ENCODE assay signal across 8 cellular contexts in genomic region chr10:70364001-70364771, GRCh38. TPM values are rescaled to one million over a fixed set of nuclear protein-coding genes. Genes with fewer than 3 reads are reported as not detected.
DNase-seq lines count a peak whose midpoint lies in the region; ATAC-seq, FAIRE-seq and TF ChIP-seq lines count a peak whose summit lies in the region.

No MANE protein-coding gene starts in this region.

- peaks cover 0 to 9% (median 0%) of the 10 kb centered on the region in 11 experiments; a peak in 2 of 22 replicates for H3K27me3 ChIP-seq in BLaER1 treated with 17β-estradiol and CSF1 and Interleukin-3, amounts not matched to agents 10 nM and 100 nM
- no peaks in the 10 kb centered on the region for H3K27me3 ChIP-seq in H1 (replicated peaks in 1 of 4; ENCODE audit: control insufficient read depth in 3 of 4, extremely low read depth in 1 of 4, insufficient read depth in 3 of 4, low read length in 3 of 4)

- no peak overlapping the region for H3K18ac ChIP-seq in H1 (ENCODE audit: extremely low read depth, low read length)

- H3K27ac ChIP-seq in BLaER1 treated with 17β-estradiol and CSF1 and Interleukin-3, amounts not matched to agents 10 nM and 100 nM = peak overlapping the region in 9 of 11 experiments; percentile 66 to 90 (median 78); a peak in 20 of 22 replicates
- H3K27ac ChIP-seq in H1 (ENCODE audit: low read depth, low read length) = peak overlapping the region; percentile 71; the same call in 1 of the 2 replicates

- no peak overlapping the region for H4K5ac ChIP-seq in H1 (ENCODE audit: insufficient read length, low read depth, low read length)

- H3K14ac ChIP-seq in H1 (ENCODE audit: insufficient read length) = no peak overlapping the region

- H3K23ac ChIP-seq in H1 (ENCODE audit: insufficient read length) = no peak overlapping the region

- H3K36me3 ChIP-seq in BLaER1 treated with 17β-estradiol and CSF1 and Interleukin-3, amounts not matched to agents 10 nM and 100 nM = peaks cover 0 to 5% (median 0%) of the 10 kb centered on the region in 11 experiments; a peak in 1 of 22 replicates
- H3K36me3 ChIP-seq in H1 (ENCODE audit: control insufficient read depth in 2 of 4, insufficient read depth in 4 of 4, low read length in 3 of 4) = no peaks in the 10 kb centered on the region

- TF ChIP-seq RAD21 in H1 (IDR thresholded peaks at IDR 0.05 in 1 of 2, conservative IDR thresholded peaks at IDR 0.05 in 1 of 2; ENCODE audit: low read depth in 2 of 2, low read length in 2 of 2) = peak; percentile 96 to 98

- no peak overlapping the region for H2BK120ac ChIP-seq in H1 (replicated peaks; ENCODE audit: low read depth, low read length)

- H2BK12ac ChIP-seq in H1 (ENCODE audit: low read depth, low read length) = peak overlapping the region; percentile 75; the same call in 1 of the 2 replicates

- no peak overlapping the region for H2AK5ac ChIP-seq in H1 (ENCODE audit: low read depth, low read length)

- 40% methylated on average over 14 of the region's 14 CpGs; no CpG with 5 or more reads in 1 of the 2 experiments for WGBS in H1 (ENCODE audit: extremely low coverage in 1 of 2, insufficient coverage in 1 of 2, insufficient read length in 1 of 2, insufficient replicate concordance in 2 of 2, low coverage in 1 of 2, low lambda C conversion rate in 2 of 2, missing lambda C conversion rate in 1 of 2), 2 experiments

- H3K4me1 ChIP-seq in BLaER1 treated with 17β-estradiol and CSF1 and Interleukin-3, amounts not matched to agents 10 nM and 100 nM = peaks cover 20 to 33% (median 28%) of the 10 kb centered on the region in 10 experiments
- H3K4me1 ChIP-seq in H1 (replicated peaks in 1 of 4; ENCODE audit: control insufficient read depth in 3 of 4, insufficient read depth in 4 of 4, low read length in 3 of 4) = peaks cover under 1 to 11% (median 3%) of the 10 kb centered on the region in 4 experiments; a peak in 5 of 7 replicates

- CTCF ChIA-PET in H1 (lab: Charles Lee; ENCODE audit: partially characterized antibody) = interaction anchor here (0.5 to 18.1 kb wide), 60 partner anchors 10 to 1899 kb away, joined by 3 to 329 read pairs (median 4); partner anchors contain the start of genes LRRC20, NODAL, NPFFR1 and PPA1

- no peak for TF ChIP-seq POLR2A in H1 (IDR thresholded peaks at IDR 0.05; ENCODE audit: control extremely low read depth in 1 of 2, low read depth in 2 of 2, low read length in 2 of 2)

- peak; percentile 92 for FAIRE-seq in H1 (lab: Jason Lieb, UNC)

- POLR2A ChIA-PET in H1 (lab: Charles Lee; ENCODE audit: partially characterized antibody) = interaction anchor here (0.7 to 1.4 kb wide), 5 partner anchors 11 to 218 kb away, joined by 3 to 5 read pairs (median 4); partner anchors contain the start of gene TYSND1

- H2BK20ac ChIP-seq in H1 (ENCODE audit: low read length) = 0 out of 2 replicates have a peak overlapping the region, but pooled peaks have one; percentile 75

- no peaks in the 10 kb centered on the region for H3K23me2 ChIP-seq in H1 (ENCODE audit: low read depth, low read length)

- H2BK15ac ChIP-seq in H1 (ENCODE audit: low read length) = 0 out of 2 replicates have a peak overlapping the region, but pooled peaks have one; percentile 53

- TF ChIP-seq CTCF in H1 (IDR thresholded peaks at IDR 0.05; ENCODE audit: control extremely low read depth in 1 of 3, insufficient read depth in 1 of 3, low read depth in 1 of 3, low read length in 3 of 3) = peak; percentile 80 to 99 (median 97)

- ATAC-seq in GM19395 (IDR thresholded peaks at IDR 0.05; ENCODE audit: unreplicated experiment) (peak; percentile 90), HG03571 (IDR thresholded peaks at IDR 0.05; ENCODE audit: unreplicated experiment) (peak; percentile 80)

- H2BK5ac ChIP-seq in H1 (ENCODE audit: low read depth, low read length) = peak overlapping the region; percentile 91

- H4K20me1 ChIP-seq in BLaER1 treated with 17β-estradiol and CSF1 and Interleukin-3, amounts not matched to agents 10 nM and 100 nM = no peaks in the 10 kb centered on the region; a peak in 2 of 22 replicates
- H4K20me1 ChIP-seq in H1 (replicated peaks in 1 of 2; ENCODE audit: control insufficient read depth in 1 of 2, insufficient read depth in 2 of 2, low read length in 2 of 2) = peaks cover 0 to 4% of the 10 kb centered on the region in 2 experiments

- no peaks in the 10 kb centered on the region for H3K9me3 ChIP-seq in BLaER1 treated with 17β-estradiol and CSF1 and Interleukin-3, amounts not matched to agents 10 nM and 100 nM (replicated peaks in 1 of 11)
- no peaks in the 10 kb centered on the region for H3K9me3 ChIP-seq in H1 (ENCODE audit: insufficient read depth in 2 of 2, low read depth in 1 of 2, low read length in 1 of 2)

- no peak overlapping the region for H4K8ac ChIP-seq in H1 (ENCODE audit: extremely low read depth, insufficient read depth, low read length)

- no peak overlapping the region for H3K4ac ChIP-seq in H1 (replicated peaks; ENCODE audit: insufficient read length, low read depth, low read length)

- peak overlapping the region; percentile 66 to 93 (median 81) for H3K4me2 ChIP-seq in BLaER1 treated with 17β-estradiol and CSF1 and Interleukin-3, amounts not matched to agents 10 nM and 100 nM
- H3K4me2 ChIP-seq in H1 (ENCODE audit: insufficient read depth in 1 of 2, low read depth in 2 of 2, low read length in 2 of 2) = no peak overlapping the region

- DNase-seq in NOMO-1 (lab: John Stamatoyannopoulos, UW; ENCODE audit: unreplicated experiment in 2 of 2) (peak; percentile 95 to 99), H1 (ENCODE audit: low read depth in 1 of 2, low spot score in 2 of 2) (peak; percentile 76 to 92), mesenteric fat pad (ENCODE audit: low spot score) (peak; percentile 98)
- DNase-seq in activated CD8-positive, alpha-beta memory T cell treated with anti-CD3 and anti-CD28 coated beads for 4 hours (ENCODE audit: low read depth in 2 of 2) = peak; percentile 61 to 67
- DNase-seq in stimulated activated CD8-positive, alpha-beta memory T cell treated with anti-CD3 and anti-CD28 coated beads, Interleukin-12 subunit alpha, Interleukin-12 subunit beta, amount 100 ng/mL, for 4 hours (ENCODE audit: low read depth) = peak; percentile 64

- peak overlapping the region in 10 of 11 experiments; percentile 41 to 83 (median 68); a peak in 19 of 22 replicates for H3K9ac ChIP-seq in BLaER1 treated with 17β-estradiol and CSF1 and Interleukin-3, amounts not matched to agents 10 nM and 100 nM
- no peak overlapping the region; a peak in 1 of 7 replicates for H3K9ac ChIP-seq in H1 (replicated peaks in 1 of 4; ENCODE audit: extremely low read depth in 1 of 4, low read depth in 3 of 4, low read length in 3 of 4)

- no peaks in the 10 kb centered on the region; the same call in 1 of the 2 replicates for H3K79me1 ChIP-seq in H1 (ENCODE audit: low read depth, low read length)

- H2AFZ ChIP-seq in H1 (ENCODE audit: low read length) = no peak overlapping the region

- H3K56ac ChIP-seq in H1 (replicated peaks; ENCODE audit: insufficient read length, low read depth, low read length) = no peak overlapping the region

- H3K4me3 ChIP-seq in BLaER1 treated with 17β-estradiol and CSF1 and Interleukin-3, amounts not matched to agents 10 nM and 100 nM = peak overlapping the region in 2 of 10 experiments; percentile 9 to 21; a peak in 1 of 20 replicates
- H3K4me3 ChIP-seq in H1 (ENCODE audit: extremely low read depth in 1 of 4, insufficient read depth in 2 of 4, low read depth in 3 of 4, low read length in 4 of 4) = no peak overlapping the region

- no peak overlapping the region for H4K91ac ChIP-seq in H1 (replicated peaks; ENCODE audit: insufficient read length, low read length)

- TF ChIP-seq EP300 in H1 (IDR thresholded peaks at IDR 0.05; ENCODE audit: borderline replicate concordance in 1 of 2, low read depth in 2 of 2, low read length in 2 of 2) = peak in 1 of 2 experiments; percentile 32; a peak in 1 of 3 replicates

- peaks cover 0 to 4% of the 10 kb centered on the region in 2 experiments; a peak in 1 of 4 replicates for H3K79me2 ChIP-seq in H1 (ENCODE audit: control insufficient read depth in 1 of 2, insufficient read depth in 2 of 2, low read length in 2 of 2)

TF ChIP-seq in H1, 55 proteins besides CTCF, POLR2A, EP300 and RAD21 (continues in another document):
- TF ChIP-seq ATF2 (IDR thresholded peaks at IDR 0.05; ENCODE audit: low read length) = no peak
- no peak for TF ChIP-seq EZH2 (IDR thresholded peaks at IDR 0.05; ENCODE audit: low read depth, low read length, severe bottlenecking)
- TF ChIP-seq CTBP2 (IDR thresholded peaks at IDR 0.05; ENCODE audit: borderline replicate concordance, insufficient read depth, insufficient read length, low read length) = no peak
- no peak for TF ChIP-seq SRF (IDR thresholded peaks at IDR 0.05; ENCODE audit: low read depth, low read length)

RNA-seq across cellular contexts. Expression of gene LRRC20, which starts 18.2 kb away (rescaled TPM):
- total RNA-seq in H1 (2021; fragmentation: NEBNext Ultra II Directional; extraction: Animal tissue kit (Norgen Biotek cat#: 25700)) = 25.2 and 27.1 TPM in 2 replicates
- polyA plus RNA-seq in H1 (2011; rRNA removed) = 44.5 and 60.2 TPM in 2 replicates
- 53.4 TPM for polyA plus RNA-seq in H1 (2011; cell fraction: cytosol; rRNA removed)
- 53.4 TPM for polyA plus RNA-seq in H1 (2011; cell fraction: nucleus; rRNA removed)
- 16.3 to 31.8 TPM (median 25.4 TPM) in 4 replicates for polyA plus RNA-seq in H1 (2012, experiment 1 of 2)
- polyA plus RNA-seq in H1 (2012, experiment 2 of 2) = 30.6 TPM
- polyA plus RNA-seq in H1 (2013, experiment 1 of 2) = 20.2 TPM
- polyA plus RNA-seq in H1 (2013, experiment 2 of 2) = 21.7 TPM
- 40.6 and 44.5 TPM in 2 replicates for polyA minus RNA-seq in H1 (2011; rRNA and poly(A)+ RNA removed)
- 12.9 TPM for polyA minus RNA-seq in H1 (2011; cell fraction: cytosol; rRNA and poly(A)+ RNA removed)
- polyA minus RNA-seq in H1 (2011; cell fraction: nucleus; rRNA and poly(A)+ RNA removed) = 17.2 TPM
- 1.9 TPM for total RNA-seq in mesenteric fat pad

RNA-seq across cellular contexts. Expression of gene EIF4EBP2, which starts 39.8 kb away (rescaled TPM):
- 138 and 144 TPM in 2 replicates for total RNA-seq in H1 (2021; fragmentation: NEBNext Ultra II Directional; extraction: Animal tissue kit (Norgen Biotek cat#: 25700))
- polyA plus RNA-seq in H1 (2011; rRNA removed) = 39.8 and 55.3 TPM in 2 replicates
- 52.3 TPM for polyA plus RNA-seq in H1 (2011; cell fraction: cytosol; rRNA removed)
- polyA plus RNA-seq in H1 (2011; cell fraction: nucleus; rRNA removed) = 21.0 TPM
- polyA plus RNA-seq in H1 (2012, experiment 1 of 2) = 53.7 to 103 TPM (median 70.1 TPM) in 4 replicates
- polyA plus RNA-seq in H1 (2012, experiment 2 of 2) = 48.9 TPM
- polyA plus RNA-seq in H1 (2013, experiment 1 of 2) = 91.9 TPM
- polyA plus RNA-seq in H1 (2013, experiment 2 of 2) = 93.4 TPM
- 97.9 and 109 TPM in 2 replicates for polyA minus RNA-seq in H1 (2011; rRNA and poly(A)+ RNA removed)
- 67.6 TPM for polyA minus RNA-seq in H1 (2011; cell fraction: cytosol; rRNA and poly(A)+ RNA removed)
- 38.6 TPM for polyA minus RNA-seq in H1 (2011; cell fraction: nucleus; rRNA and poly(A)+ RNA removed)
- total RNA-seq in mesenteric fat pad = 137 TPM

Comparison
In these comparisons a context has a peak if more than half of its experiments do, and no peak if none do; other contexts are left out.
1. H3K4me2 ChIP-seq: peak in BLaER1 treated with 17β-estradiol and CSF1 and Interleukin-3, amounts not matched to agents 10 nM and 100 nM (11 of 11); none in H1 (0 of 2).
2. H3K9ac ChIP-seq: peak in BLaER1 treated with 17β-estradiol and CSF1 and Interleukin-3, amounts not matched to agents 10 nM and 100 nM (10 of 11); none in H1 (0 of 4).
3. Peak in every context shown above with its lines, with median percentiles within 50 percentile points of each other: DNase-seq.